In genomic region chr4:139689093-139689722, GRCh38 we compare ENCODE assay signal across 1 cellular context.
A peak's percentile ranks its signal among the peaks of the same experiment; 100 is the strongest.
TF ChIP-seq lines count a peak whose summit lies in the region.

No MANE protein-coding gene starts in this region.

TF ChIP-seq in HepG2, 621 proteins besides CTCF, POLR2A, EP300 and RAD21 (continues in another document):
- TF ChIP-seq NFIC (IDR thresholded peaks at IDR 0.05; ENCODE audit: low read length) (peak; percentile 88; the same call in 1 of the 2 replicates), MAX (IDR thresholded peaks at IDR 0.05) (peak; percentile 57; the same call in 1 of the 2 replicates), ZNF362 (CRISPR knock-in tag; IDR thresholded peaks at IDR 0.05; ENCODE audit: borderline replicate concordance) (peak; percentile 70; the same call in 1 of the 2 replicates), ZNF432 (CRISPR knock-in tag; IDR thresholded peaks at IDR 0.05; ENCODE audit: borderline replicate concordance) (no peak), CENPX (CRISPR knock-in tag; IDR thresholded peaks at IDR 0.05) (no peak), ZNF407 (CRISPR knock-in tag; IDR thresholded peaks at IDR 0.05; ENCODE audit: not compliant biosample characterization) (no peak), ZNF143 (CRISPR knock-in tag; IDR thresholded peaks at IDR 0.05) (no peak; the same call in 1 of the 2 replicates), ZNF839 (CRISPR knock-in tag; IDR thresholded peaks at IDR 0.05; ENCODE audit: borderline replicate concordance) (no peak), GPN1 (CRISPR knock-in tag; IDR thresholded peaks at IDR 0.05; ENCODE audit: borderline replicate concordance) (no peak), ASH2L (IDR thresholded peaks at IDR 0.05; ENCODE audit: insufficient read length, low read depth, low read length) (peak; percentile 88), ZNF687 (CRISPR knock-in tag; IDR thresholded peaks at IDR 0.05) (peak; percentile 33; the same call in 1 of the 2 replicates), ZNF552 (CRISPR knock-in tag; IDR thresholded peaks at IDR 0.05; ENCODE audit: borderline replicate concordance) (no peak), NKX3-1 (CRISPR knock-in tag; IDR thresholded peaks at IDR 0.05) (no peak), JARID2 (CRISPR knock-in tag; IDR thresholded peaks at IDR 0.05; ENCODE audit: insufficient replicate concordance) (no peak), ZNF691 (CRISPR knock-in tag; IDR thresholded peaks at IDR 0.05; ENCODE audit: borderline replicate concordance, low read depth) (no peak), MBNL3 (CRISPR knock-in tag; conservative IDR thresholded peaks at IDR 0.05) (no peak), ZSCAN20 (CRISPR knock-in tag; IDR thresholded peaks at IDR 0.05; ENCODE audit: borderline replicate concordance) (0 out of 2 replicates have a peak, but pooled peaks have one; percentile 28), TOPORS (CRISPR knock-in tag; IDR thresholded peaks at IDR 0.05) (no peak), ZNF512 (CRISPR knock-in tag; IDR thresholded peaks at IDR 0.05) (no peak), IRF2 (CRISPR knock-in tag; IDR thresholded peaks at IDR 0.05) (peak; percentile 73), CEBPG (CRISPR knock-in tag; IDR thresholded peaks at IDR 0.05) (peak; percentile 63), MIER3 (CRISPR knock-in tag; IDR thresholded peaks at IDR 0.05; ENCODE audit: borderline replicate concordance) (0 out of 2 replicates have a peak, but pooled peaks have one; percentile 67), ZBTB25 (CRISPR knock-in tag; IDR thresholded peaks at IDR 0.05) (no peak), PAWR (CRISPR knock-in tag; IDR thresholded peaks at IDR 0.05; ENCODE audit: borderline replicate concordance) (no peak), ZMAT3 (CRISPR knock-in tag; conservative IDR thresholded peaks at IDR 0.05) (no peak), SRSF9 (IDR thresholded peaks at IDR 0.05; ENCODE audit: borderline replicate concordance, insufficient read depth, low read depth, low read length, poor library complexity, severe bottlenecking) (no peak), ZNF17 (CRISPR knock-in tag; IDR thresholded peaks at IDR 0.05) (no peak), ZNF598 (CRISPR knock-in tag; IDR thresholded peaks at IDR 0.05; ENCODE audit: borderline replicate concordance) (no peak), ZBTB39 (CRISPR knock-in tag; IDR thresholded peaks at IDR 0.05) (no peak), BHLHE40 (IDR thresholded peaks at IDR 0.05; ENCODE audit: low read length) (no peak), ZNF235 (CRISPR knock-in tag; IDR thresholded peaks at IDR 0.05; ENCODE audit: borderline replicate concordance) (no peak), ZNF776 (CRISPR knock-in tag; IDR thresholded peaks at IDR 0.05) (no peak), ZNF616 (CRISPR knock-in tag; IDR thresholded peaks at IDR 0.05; ENCODE audit: low read depth) (no peak), TCF7 (IDR thresholded peaks at IDR 0.05; ENCODE audit: low read depth) (peak; percentile 88), ZNF709 (CRISPR knock-in tag; IDR thresholded peaks at IDR 0.05) (no peak), YEATS2 (CRISPR knock-in tag; IDR thresholded peaks at IDR 0.05; ENCODE audit: borderline replicate concordance) (no peak), ZNF160 (CRISPR knock-in tag; IDR thresholded peaks at IDR 0.05) (no peak), ZNF280B (CRISPR knock-in tag; IDR thresholded peaks at IDR 0.05; ENCODE audit: borderline replicate concordance) (no peak), ZNF354B (CRISPR knock-in tag; IDR thresholded peaks at IDR 0.05) (no peak)
